In the genomic region with DNA sequence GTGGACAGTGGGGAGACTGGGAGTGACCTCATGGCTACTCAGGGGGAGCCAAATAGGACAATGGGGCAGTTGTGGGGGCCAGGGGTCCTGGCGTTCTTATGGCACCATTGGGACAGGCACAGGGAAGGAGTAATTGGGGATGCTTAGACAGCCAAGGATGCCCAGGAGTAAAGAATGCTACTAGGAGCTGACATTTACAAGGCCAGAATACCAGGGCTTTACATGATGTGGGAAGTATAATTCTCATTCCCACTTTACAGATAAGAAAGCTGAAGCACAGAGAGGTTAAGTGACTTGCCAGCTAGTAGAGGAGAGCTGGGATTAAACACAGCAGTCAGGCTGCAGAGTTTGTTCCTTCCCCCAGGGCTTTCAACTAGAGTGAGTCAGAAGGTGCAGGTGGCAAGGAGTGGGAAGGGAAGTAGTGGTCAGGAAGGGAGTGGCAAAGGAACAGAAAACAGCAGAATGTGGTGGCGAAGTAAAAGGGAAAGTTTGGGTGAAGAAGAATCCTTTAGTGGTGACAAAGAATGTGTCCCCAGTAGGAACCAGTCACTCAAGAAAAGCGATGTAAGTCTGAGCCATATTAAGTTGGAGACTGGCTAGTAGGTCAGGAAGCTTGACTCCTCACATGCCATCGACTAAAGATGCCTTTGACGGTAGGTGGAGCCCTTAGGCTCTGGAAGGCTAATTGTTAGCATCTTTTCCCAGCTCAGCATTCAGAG, we compare ENCODE assay signal across 8 cellular contexts. TPM values are rescaled to one million over a fixed set of nuclear protein-coding genes. Genes with fewer than 3 reads are reported as not detected.
DNase-seq lines count a peak whose midpoint lies in the region; ATAC-seq and TF ChIP-seq lines count a peak whose summit lies in the region.

No MANE protein-coding gene starts in this region.

- H3K9ac ChIP-seq in adipocyte (ENCODE audit: low read length): no peak overlapping the region

- no peak overlapping the region for H3K4me3 ChIP-seq in adipocyte (ENCODE audit: low read length)
- H3K4me3 ChIP-seq in left lung: no peak overlapping the region

- H3K9me3 ChIP-seq in adipocyte (ENCODE audit: control insufficient read depth, low read length): peaks cover 5% of the 10 kb centered on the region
- H3K9me3 ChIP-seq in left lung: no peaks in the 10 kb centered on the region

- intact Hi-C loops in left lung (cut with DNase I): no loop called here

- no peaks in the 10 kb centered on the region for H3K36me3 ChIP-seq in adipocyte (ENCODE audit: control insufficient read depth, insufficient read depth, low read length, severe bottlenecking)
- no peaks in the 10 kb centered on the region for H3K36me3 ChIP-seq in left lung

- H3K27me3 ChIP-seq in adipocyte (replicated peaks; ENCODE audit: control insufficient read depth, insufficient read depth, low read length) (peaks cover 20% of the 10 kb centered on the region), left lung (no peaks in the 10 kb centered on the region)

- H3K27ac ChIP-seq in left lung: peak overlapping the region in 1 of 2 donors; percentile 8

- H3K4me1 ChIP-seq in adipocyte (ENCODE audit: control insufficient read depth, insufficient read depth, low read length) (peaks cover 26% of the 10 kb centered on the region), left lung (peaks cover 2 to 27% of the 10 kb centered on the region in 2 donors)

- DNase-seq in ELF-1 (ENCODE audit: low read depth, low spot score): peak; percentile 67
- peak; percentile 39 for DNase-seq in LHCN-M2 (ENCODE audit: low read depth)
- DNase-seq in adipocyte (ENCODE audit: low read depth): peak; percentile 23
- no peak for DNase-seq in left lung
- no peak for DNase-seq in activated effector memory CD4-positive, alpha-beta T cell treated with anti-CD3 and anti-CD28 coated beads, Interleukin-2, amount 50 U/mL, for 16 hours
- DNase-seq in epidermal melanocyte (ENCODE audit: insufficient read length, low spot score): no peak

- peak; percentile 76 for ATAC-seq in left lung
- ATAC-seq in GM19395 (IDR thresholded peaks at IDR 0.05; ENCODE audit: unreplicated experiment): no peak
- no peak for ATAC-seq in GM19452 (IDR thresholded peaks at IDR 0.05; ENCODE audit: unreplicated experiment)

- TF ChIP-seq CTCF in left lung (IDR thresholded peaks at IDR 0.05): no peak

RNA-seq across cellular contexts. Expression of a gene that starts 32.8 kb away (rescaled TPM):
- 0.06 and 0.19 TPM in 2 replicates for total RNA-seq in LHCN-M2 (2014; rRNA removed)
- 0.40 TPM for polyA plus RNA-seq in LHCN-M2 (2012)
- 10 to 100 TPM; 37.8 to 40.8 TPM for total RNA-seq in left lung

Comparison
In these comparisons a context has a peak if more than half of its experiments do, and no peak if none do; other contexts are left out.
1. DNase-seq: peak in ELF-1 (single experiment), LHCN-M2 (single experiment) and adipocyte (single experiment); none in left lung (0 of 2), activated effector memory CD4-positive, alpha-beta T cell treated with anti-CD3 and anti-CD28 coated beads, Interleukin-2, amount 50 U/mL, for 16 hours (single experiment) and epidermal melanocyte (single experiment).
2. RNA of a gene that starts 32.8 kb away (total RNA-seq): 37.8 to 40.8 TPM in left lung; 0.06 to 0.19 TPM in LHCN-M2; every median in the first group is over 10 times any median in the second.